Comparison of ENCODE assay signal across 1 cellular context in genomic region chr14:20698934-20699333, GRCh38.
TF ChIP-seq lines count a peak whose summit lies in the region.

No MANE protein-coding gene starts in this region.

TF ChIP-seq in HepG2, 621 proteins besides CTCF, POLR2A, EP300 and RAD21:
- TF ChIP-seq RBM22 (optimal IDR thresholded peaks at IDR 0.05; ENCODE audit: low read length) (peak; percentile 90), POLR2AphosphoS5 (IDR thresholded peaks at IDR 0.05; ENCODE audit: low read depth, low read length) (peak; percentile 51; the same call in 1 of the 2 replicates), GZF1 (CRISPR knock-in tag; IDR thresholded peaks at IDR 0.05) (no peak), RBFOX2 (IDR thresholded peaks at IDR 0.05; ENCODE audit: low read depth, low read length) (0 out of 2 replicates have a peak, but pooled peaks have one; percentile 6), MAFK (conservative IDR thresholded peaks at IDR 0.05 in 1 of 2, IDR thresholded peaks at IDR 0.05 in 1 of 2; ENCODE audit: low read length in 2 of 2) (no peak), ELF4 (CRISPR knock-in tag; IDR thresholded peaks at IDR 0.05; ENCODE audit: borderline replicate concordance) (no peak)
- TF ChIP-seq, protein P1, sequence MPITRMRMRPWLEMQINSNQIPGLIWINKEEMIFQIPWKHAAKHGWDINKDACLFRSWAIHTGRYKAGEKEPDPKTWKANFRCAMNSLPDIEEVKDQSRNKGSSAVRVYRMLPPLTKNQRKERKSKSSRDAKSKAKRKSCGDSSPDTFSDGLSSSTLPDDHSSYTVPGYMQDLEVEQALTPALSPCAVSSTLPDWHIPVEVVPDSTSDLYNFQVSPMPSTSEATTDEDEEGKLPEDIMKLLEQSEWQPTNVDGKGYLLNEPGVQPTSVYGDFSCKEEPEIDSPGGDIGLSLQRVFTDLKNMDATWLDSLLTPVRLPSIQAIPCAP (CRISPR knock-in tag; IDR thresholded peaks at IDR 0.05; ENCODE audit: low read depth), result no peak
- TF ChIP-seq, protein P2, sequence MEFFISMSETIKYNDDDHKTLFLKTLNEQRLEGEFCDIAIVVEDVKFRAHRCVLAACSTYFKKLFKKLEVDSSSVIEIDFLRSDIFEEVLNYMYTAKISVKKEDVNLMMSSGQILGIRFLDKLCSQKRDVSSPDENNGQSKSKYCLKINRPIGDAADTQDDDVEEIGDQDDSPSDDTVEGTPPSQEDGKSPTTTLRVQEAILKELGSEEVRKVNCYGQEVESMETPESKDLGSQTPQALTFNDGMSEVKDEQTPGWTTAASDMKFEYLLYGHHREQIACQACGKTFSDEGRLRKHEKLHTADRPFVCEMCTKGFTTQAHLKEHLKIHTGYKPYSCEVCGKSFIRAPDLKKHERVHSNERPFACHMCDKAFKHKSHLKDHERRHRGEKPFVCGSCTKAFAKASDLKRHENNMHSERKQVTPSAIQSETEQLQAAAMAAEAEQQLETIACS (CRISPR knock-in tag; IDR thresholded peaks at IDR 0.05), result no peak
